ENCODE assay signal across 24 cellular contexts in genomic region chr4:2362286-2363055, GRCh38. TPM values are rescaled to one million over a fixed set of nuclear protein-coding genes. Genes with fewer than 3 reads are reported as not detected.
DNase-seq lines count a peak whose midpoint lies in the region; ATAC-seq, FAIRE-seq and TF ChIP-seq lines count a peak whose summit lies in the region.
"Had no signal": no experiment of that assay in that cellular context is flagged by ENCODE, and none has a peak within 500 bp of the region (broad histone marks: within the 10 kb centered on the region; RNA-seq: fewer than 3 reads in every experiment).

No MANE protein-coding gene starts in this region.

- no peak for FAIRE-seq in D721Med (lab: Jason Lieb, UNC)
- FAIRE-seq: H1 had no signal

- H3K4me3 ChIP-seq in SJCRH30, result no peak overlapping the region

- peak; percentile 62 to 69 for DNase-seq in SJCRH30
- no peak for DNase-seq in effector memory CD8-positive, alpha-beta T cell
- DNase-seq in naive thymus-derived CD8-positive, alpha-beta T cell, result no peak
- no peak for DNase-seq in stimulated activated naive B cell treated with anti-CD40 and anti-IgM and Interleukin-4, amounts not matched to agents 10 μg/mL and 1 μg/mL and 100 μg/mL, for 72 hours
- no peak for DNase-seq in D721Med (ENCODE audit: insufficient read length, low spot score)
- DNase-seq in T1000 (lab: John Stamatoyannopoulos, UW), result no peak
- DNase-seq: activated CD4-positive, alpha-beta T cell treated with anti-CD3 and anti-CD28 coated beads for 48 hours; activated CD8-positive, alpha-beta memory T cell treated with anti-CD3 and anti-CD28 coated beads, Interleukin-2, amount 10 ng/mL, durations not matched to agents 7 days and 5 days; foreskin melanocyte; Karpas-422; NCI-H187; NCI-H774; nephron progenitor cell; SHP77 treated with DMSO at 0.1 percent for 48 hours; stimulated activated CD4-positive, alpha-beta T cell treated with anti-CD3 and anti-CD28 coated beads, Interleukin-12 subunit alpha, Interleukin-12 subunit beta, amount 100 ng/mL, for 4 hours; T-helper 1 cell had no signal

- no peak overlapping the region for H3K4me3 Mint-ChIP-seq in effector memory CD8-positive, alpha-beta T cell
- H3K4me3 Mint-ChIP-seq in naive thymus-derived CD8-positive, alpha-beta T cell, result peak overlapping the region in 1 of 10 donors; percentile 45
- no peak overlapping the region for H3K4me3 Mint-ChIP-seq in stimulated activated naive B cell treated with anti-CD40 and anti-IgM and Interleukin-4, amounts not matched to agents 10 μg/mL and 1 μg/mL and 100 μg/mL, for 72 hours
- H3K4me3 Mint-ChIP-seq: activated CD8-positive, alpha-beta memory T cell treated with anti-CD3 and anti-CD28 coated beads, Interleukin-2, amount 10 ng/mL, durations not matched to agents 7 days and 5 days; activated T-helper 1 cell treated with anti-CD3 and anti-CD28 coated beads, Interleukin-12 subunit alpha, Interleukin-12 subunit beta, Interleukin-2, Interleukin-4 antibody, amounts not matched to agents 30 ng/mL and 10 ng/mL and 1 ng/mL, durations not matched to agents 14 hours and 24 hours and 36 hours; nephron progenitor cell had no signal

- no peaks in the 10 kb centered on the region for H3K9me3 Mint-ChIP-seq in effector memory CD8-positive, alpha-beta T cell
- peaks cover 0 to 2% (median 0%) of the 10 kb centered on the region in 9 donors for H3K9me3 Mint-ChIP-seq in naive thymus-derived CD8-positive, alpha-beta T cell
- no peaks in the 10 kb centered on the region for H3K9me3 Mint-ChIP-seq in stimulated activated naive B cell treated with anti-CD40 and anti-IgM and Interleukin-4, amounts not matched to agents 10 μg/mL and 1 μg/mL and 100 μg/mL, for 72 hours
- H3K9me3 Mint-ChIP-seq: activated T-helper 1 cell treated with anti-CD3 and anti-CD28 coated beads, Interleukin-12 subunit alpha, Interleukin-12 subunit beta, Interleukin-2, Interleukin-4 antibody, amounts not matched to agents 30 ng/mL and 10 ng/mL and 1 ng/mL, durations not matched to agents 14 hours and 24 hours and 36 hours; nephron progenitor cell had no signal

- ATAC-seq in effector memory CD8-positive, alpha-beta T cell (replicated peaks), result no peak
- no peak for ATAC-seq in naive thymus-derived CD8-positive, alpha-beta T cell
- ATAC-seq in stimulated activated naive B cell treated with anti-CD40 and anti-IgM and Interleukin-4, amounts not matched to agents 10 μg/mL and 1 μg/mL and 100 μg/mL, for 72 hours (replicated peaks), result no peak
- no peak for ATAC-seq in GM19397 (IDR thresholded peaks at IDR 0.05; ENCODE audit: unreplicated experiment)
- ATAC-seq: activated CD8-positive, alpha-beta memory T cell treated with anti-CD3 and anti-CD28 coated beads, Interleukin-2, amount 10 ng/mL, durations not matched to agents 7 days and 5 days had no signal

- no peaks in the 10 kb centered on the region for H3K27me3 Mint-ChIP-seq in effector memory CD8-positive, alpha-beta T cell
- no peaks in the 10 kb centered on the region for H3K27me3 Mint-ChIP-seq in naive thymus-derived CD8-positive, alpha-beta T cell
- H3K27me3 Mint-ChIP-seq in stimulated activated naive B cell treated with anti-CD40 and anti-IgM and Interleukin-4, amounts not matched to agents 10 μg/mL and 1 μg/mL and 100 μg/mL, for 72 hours, result peaks cover 0 to 19% of the 10 kb centered on the region in 2 donors
- H3K27me3 Mint-ChIP-seq: activated CD8-positive, alpha-beta memory T cell treated with anti-CD3 and anti-CD28 coated beads, Interleukin-2, amount 10 ng/mL, durations not matched to agents 7 days and 5 days had no signal

- H3K4me1 ChIP-seq in SJCRH30, result peaks cover 28% of the 10 kb centered on the region

- no peak for TF ChIP-seq CTCF in D721Med (IDR thresholded peaks at IDR 0.05; ENCODE audit: insufficient read depth, missing control alignments)

- peak overlapping the region; percentile 66 for H3K27ac ChIP-seq in SJCRH30

- peaks cover 3% of the 10 kb centered on the region for H3K36me3 Mint-ChIP-seq in effector memory CD8-positive, alpha-beta T cell (ENCODE audit: insufficient read depth)
- no peaks in the 10 kb centered on the region for H3K36me3 Mint-ChIP-seq in naive thymus-derived CD8-positive, alpha-beta T cell
- no peaks in the 10 kb centered on the region for H3K36me3 Mint-ChIP-seq in stimulated activated naive B cell treated with anti-CD40 and anti-IgM and Interleukin-4, amounts not matched to agents 10 μg/mL and 1 μg/mL and 100 μg/mL, for 72 hours
- H3K36me3 Mint-ChIP-seq: activated CD8-positive, alpha-beta memory T cell treated with anti-CD3 and anti-CD28 coated beads, Interleukin-2, amount 10 ng/mL, durations not matched to agents 7 days and 5 days had no signal

- H3K36me3 ChIP-seq in SJCRH30, result no peaks in the 10 kb centered on the region

- peak overlapping the region; percentile 65 to 72 for H3K27ac Mint-ChIP-seq in effector memory CD8-positive, alpha-beta T cell
- H3K27ac Mint-ChIP-seq in naive thymus-derived CD8-positive, alpha-beta T cell, result peak overlapping the region in 6 of 10 donors; percentile 34 to 89 (median 50)
- peak overlapping the region; percentile 11 for H3K27ac Mint-ChIP-seq in stimulated activated naive B cell treated with anti-CD40 and anti-IgM and Interleukin-4, amounts not matched to agents 10 μg/mL and 1 μg/mL and 100 μg/mL, for 72 hours
- H3K27ac Mint-ChIP-seq: activated CD8-positive, alpha-beta memory T cell treated with anti-CD3 and anti-CD28 coated beads, Interleukin-2, amount 10 ng/mL, durations not matched to agents 7 days and 5 days; activated T-helper 1 cell treated with anti-CD3 and anti-CD28 coated beads, Interleukin-12 subunit alpha, Interleukin-12 subunit beta, Interleukin-2, Interleukin-4 antibody, amounts not matched to agents 30 ng/mL and 10 ng/mL and 1 ng/mL, durations not matched to agents 14 hours and 24 hours and 36 hours; nephron progenitor cell had no signal

- H3K4me1 Mint-ChIP-seq in effector memory CD8-positive, alpha-beta T cell (ENCODE audit: low read depth in 2 of 2), result peaks cover 15 to 28% of the 10 kb centered on the region in 2 donors
- H3K4me1 Mint-ChIP-seq in naive thymus-derived CD8-positive, alpha-beta T cell, result peaks cover 7 to 31% (median 20%) of the 10 kb centered on the region in 4 donors
- no peaks in the 10 kb centered on the region for H3K4me1 Mint-ChIP-seq in stimulated activated naive B cell treated with anti-CD40 and anti-IgM and Interleukin-4, amounts not matched to agents 10 μg/mL and 1 μg/mL and 100 μg/mL, for 72 hours

- no peaks in the 10 kb centered on the region for H3K9me3 ChIP-seq in SJCRH30 (replicated peaks)

- H3K27me3 ChIP-seq in SJCRH30, result peaks cover 8% of the 10 kb centered on the region; the same call in 1 of the 2 replicates

- POLR2A ChIA-PET in naive thymus-derived CD8-positive, alpha-beta T cell (lab: Charles Lee), result no interaction called here

RNA-seq across cellular contexts. Expression of gene ZFYVE28, which starts 56.0 kb away (rescaled TPM):
- 0.15 TPM in 1 of 2 replicates, not detected in the other for total RNA-seq in SJCRH30 (2014; rRNA removed; shearing (Covaris generic))
- total RNA-seq in naive thymus-derived CD8-positive, alpha-beta T cell, result 10 to 100 TPM; 11.8 to 12.3 TPM
- 1 to 10 TPM; 5.0 to 8.5 (median 6.4) TPM for polyA plus RNA-seq in naive thymus-derived CD8-positive, alpha-beta T cell

RNA-seq across cellular contexts. Expression of gene CFAP99, which starts 56.3 kb away (rescaled TPM):
- total RNA-seq in SJCRH30 (2014; rRNA removed; shearing (Covaris generic)), result not detected in 2 replicates
- not detected for total RNA-seq in naive thymus-derived CD8-positive, alpha-beta T cell
- polyA plus RNA-seq in naive thymus-derived CD8-positive, alpha-beta T cell, result under 1 TPM in 1 of 3 donors, not detected in 2; 0.05 TPM
- total RNA-seq: activated CD8-positive, alpha-beta memory T cell treated with anti-CD3 and anti-CD28 coated beads, Interleukin-2, amount 10 ng/mL, durations not matched to agents 7 days and 5 days; activated T-helper 1 cell treated with anti-CD3 and anti-CD28 coated beads, Interleukin-12 subunit alpha, Interleukin-12 subunit beta, Interleukin-2, Interleukin-4 antibody, amounts not matched to agents 30 ng/mL and 10 ng/mL and 1 ng/mL, durations not matched to agents 14 hours and 24 hours and 36 hours; bronchial epithelial cell; Daoy; H1; HT1080; kidney epithelial cell; mesenteric fat pad had no signal
- polyA plus RNA-seq: H1 had no signal

Comparison
In these comparisons a context has a peak if more than half of its experiments do, and no peak if none do; other contexts are left out.
1. DNase-seq: peak in SJCRH30 (2 of 2); none in effector memory CD8-positive, alpha-beta T cell (0 of 3), naive thymus-derived CD8-positive, alpha-beta T cell (0 of 10), stimulated activated naive B cell treated with anti-CD40 and anti-IgM and Interleukin-4, amounts not matched to agents 10 μg/mL and 1 μg/mL and 100 μg/mL, for 72 hours (single experiment), D721Med (single experiment) and T1000 (single experiment).
2. H3K27ac Mint-ChIP-seq: peak in every context shown above with its lines; median percentile 68 in effector memory CD8-positive, alpha-beta T cell; 50 in naive thymus-derived CD8-positive, alpha-beta T cell; 11 in stimulated activated naive B cell treated with anti-CD40 and anti-IgM and Interleukin-4, amounts not matched to agents 10 μg/mL and 1 μg/mL and 100 μg/mL, for 72 hours.
3. RNA of gene ZFYVE28, which starts 56.0 kb away (total RNA-seq): 11.8 to 12.3 TPM in naive thymus-derived CD8-positive, alpha-beta T cell; 0.15 TPM in SJCRH30; every median in the first group is over 10 times any median in the second.